Comparison of ENCODE assay signal across 23 cellular contexts in the genomic region with DNA sequence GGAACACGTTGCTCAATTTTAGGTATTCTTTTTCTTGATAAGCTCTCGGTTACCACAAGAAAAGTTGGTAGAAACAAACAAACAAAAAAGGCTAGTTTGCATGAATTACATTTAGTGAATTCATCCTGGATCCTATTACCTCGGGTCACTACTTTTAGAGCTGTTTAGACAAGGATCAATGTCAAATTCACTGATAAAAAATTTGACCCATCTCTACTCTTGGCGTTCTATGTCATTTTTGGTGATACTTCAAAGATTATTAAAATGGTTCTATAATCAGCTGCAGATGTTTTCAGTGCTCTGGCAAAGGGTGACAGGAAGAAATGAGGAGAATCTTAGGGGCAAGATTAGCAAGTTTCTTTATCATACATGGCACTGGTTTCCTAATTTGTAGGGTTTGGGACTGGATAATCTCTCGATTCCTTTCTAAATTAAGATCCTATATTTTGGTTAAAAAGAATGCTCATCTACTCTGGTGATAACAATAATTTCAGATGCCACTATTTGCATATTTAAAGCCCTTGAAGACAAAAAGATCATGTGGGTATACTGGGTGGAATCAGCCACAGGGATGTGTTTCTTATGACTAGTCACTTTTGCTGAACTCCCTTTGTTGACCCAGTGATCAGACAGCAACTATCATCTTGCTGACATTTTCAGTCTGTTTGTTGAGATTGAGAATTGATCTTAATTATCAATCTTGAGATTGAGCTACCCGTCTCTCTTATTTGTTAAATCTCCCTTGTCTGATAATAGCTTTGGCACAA.
"Had no signal": no experiment of that assay in that cellular context is flagged by ENCODE, and none has a peak within 500 bp of the region (broad histone marks: within the 10 kb centered on the region; RNA-seq: fewer than 3 reads in every experiment).

No MANE protein-coding gene starts in this region.

- H3K36me3 Mint-ChIP-seq: activated naive CD8-positive, alpha-beta T cell; memory B cell; natural killer cell treated with Interleukin-12 subunit alpha and Interleukin-12 subunit beta and Interleukin-15 and Interleukin-18, amount 100 ng/mL, for 72 hours had no signal

- DNase-seq: activated CD4-positive, alpha-beta T cell treated with anti-CD3 and anti-CD28 coated beads for 4 hours; activated CD4-positive, alpha-beta T cell treated with anti-CD3 and anti-CD28 coated beads, Interleukin-2, amount 50 U/mL, for 4 hours; activated CD4-positive, CD25-positive, alpha-beta regulatory T cell; activated CD8-positive, alpha-beta memory T cell treated with anti-CD3 and anti-CD28 coated beads for 24 hours; activated effector memory CD4-positive, alpha-beta T cell treated with Interleukin-2 at 50 U/mL for 16 hours; activated naive CD4-positive, alpha-beta T cell treated with Interleukin-2 at 50 U/mL for 16 hours; adrenal gland; aorta; body of pancreas; cerebellar nuclear complex; colonic mucosa; effector CD8-positive, alpha-beta T cell; heart left ventricle; right lobe of liver; stimulated activated CD4-positive, alpha-beta T cell treated with anti-CD3 and anti-CD28 coated beads, Interleukin-2, amount 100 ng/mL, for 48 hours; stimulated activated naive CD4-positive, alpha-beta T cell treated with Interleukin-2 at 50 U/mL for 16 hours; trophoblast cell had no signal

- H3K4me3 Mint-ChIP-seq: activated naive CD8-positive, alpha-beta T cell; memory B cell; natural killer cell treated with Interleukin-12 subunit alpha and Interleukin-12 subunit beta and Interleukin-15 and Interleukin-18, amount 100 ng/mL, for 72 hours had no signal

- H3K4me1 ChIP-seq: adrenal gland, body of pancreas, colonic mucosa, gastroesophageal sphincter, heart left ventricle, right lobe of liver had no signal

- H3K9me3 ChIP-seq: adrenal gland, body of pancreas, colonic mucosa, gastroesophageal sphincter, heart left ventricle, thoracic aorta had no signal

- H3K27ac ChIP-seq: adrenal gland, body of pancreas, cardiac muscle cell, colonic mucosa, gastroesophageal sphincter, heart left ventricle, right lobe of liver, thoracic aorta had no signal

- H3K27me3 Mint-ChIP-seq: activated naive CD8-positive, alpha-beta T cell; memory B cell; natural killer cell treated with Interleukin-12 subunit alpha and Interleukin-12 subunit beta and Interleukin-15 and Interleukin-18, amount 100 ng/mL, for 72 hours had no signal

- H3K4me1 Mint-ChIP-seq: memory B cell had no signal

- H3K36me3 ChIP-seq: adrenal gland, cardiac muscle cell, colonic mucosa, gastroesophageal sphincter, heart left ventricle, right lobe of liver, thoracic aorta had no signal

- H3K27ac Mint-ChIP-seq: activated naive CD8-positive, alpha-beta T cell; memory B cell; natural killer cell treated with Interleukin-12 subunit alpha and Interleukin-12 subunit beta and Interleukin-15 and Interleukin-18, amount 100 ng/mL, for 72 hours had no signal

- ATAC-seq: body of pancreas; gastroesophageal sphincter; heart left ventricle; natural killer cell treated with Interleukin-12 subunit alpha and Interleukin-12 subunit beta and Interleukin-15 and Interleukin-18, amount 100 ng/mL, for 72 hours; right lobe of liver had no signal

- H3K27me3 ChIP-seq: adrenal gland, body of pancreas, cardiac muscle cell, colonic mucosa, gastroesophageal sphincter, heart left ventricle, right lobe of liver had no signal

- H3K4me3 ChIP-seq: adrenal gland, body of pancreas, cardiac muscle cell, colonic mucosa, gastroesophageal sphincter, heart left ventricle, right lobe of liver, thoracic aorta had no signal
